Comparison of ENCODE assay signal across 27 cellular contexts in genomic region chr16:3850544-3850899, GRCh38. TPM values are rescaled to one million over a fixed set of nuclear protein-coding genes. Genes with fewer than 3 reads are reported as not detected.
DNase-seq lines count a peak whose midpoint lies in the region; ATAC-seq, FAIRE-seq and TF ChIP-seq lines count a peak whose summit lies in the region.
"Had no signal": no experiment of that assay in that cellular context is flagged by ENCODE, and none has a peak within 500 bp of the region (broad histone marks: within the 10 kb centered on the region; RNA-seq: fewer than 3 reads in every experiment).

No MANE protein-coding gene starts in this region.

- no peak for TF ChIP-seq CTCF in cardiac muscle cell (IDR thresholded peaks at IDR 0.05; ENCODE audit: low read depth, low read length)
- no peak for TF ChIP-seq CTCF in heart right ventricle (IDR thresholded peaks at IDR 0.05)
- TF ChIP-seq CTCF in endothelial cell of umbilical vein (IDR thresholded peaks at IDR 0.05; ENCODE audit: extremely low read depth in 1 of 2, insufficient read depth in 1 of 2, low read depth in 1 of 2, low read length in 2 of 2), result no peak
- no peak for TF ChIP-seq CTCF in neutrophil (IDR thresholded peaks at IDR 0.05)
- no peak for TF ChIP-seq CTCF in upper lobe of right lung (IDR thresholded peaks at IDR 0.05)

- whole genome bisulfite sequencing in heart right ventricle, 2 donors, result 80 to 82% methylated on average over 10 of the region's 10 CpGs
- 81 to 82% methylated on average over 10 of the region's 10 CpGs for WGBS in aorta, 2 donors

- H4K20me1 ChIP-seq in endothelial cell of umbilical vein (replicated peaks; ENCODE audit: control insufficient read depth, extremely low read depth, insufficient read depth, low read length), result peaks cover 14% of the 10 kb centered on the region

- H3K9ac ChIP-seq in endothelial cell of umbilical vein (replicated peaks; ENCODE audit: extremely low read depth, insufficient read depth, low read length), result no peak overlapping the region

- intact Hi-C loops in heart right ventricle (cut with DNase I), result no loop called here
- intact Hi-C loops in endothelial cell of umbilical vein (cut with micrococcal nuclease), result no loop called here
- intact Hi-C loops in aorta (cut with DNase I), result no loop called here
- intact Hi-C loops in upper lobe of right lung (cut with DNase I), result no loop called here

- H3K36me3 Mint-ChIP-seq in activated T-cell treated with anti-CD3 and anti-CD28 coated beads, Interleukin-2, amount 50 U/mL, for 4 hours (ENCODE audit: insufficient read depth), result peaks cover 18% of the 10 kb centered on the region

- DNase-seq in cardiac muscle cell (ENCODE audit: low read depth in 1 of 2, low spot score in 1 of 2), result no peak
- DNase-seq in heart right ventricle, result no peak
- DNase-seq in endothelial cell of umbilical vein (ENCODE audit: low read depth, low spot score), result no peak
- DNase-seq in aorta, result no peak
- no peak for DNase-seq in upper lobe of right lung
- DNase-seq in activated T-cell treated with anti-CD3 and anti-CD28 coated beads, Interleukin-2, amount 50 U/mL, for 4 hours, result no peak
- DNase-seq: 8988T; activated CD4-positive, alpha-beta T cell treated with anti-CD3 and anti-CD28 coated beads, Interleukin-2, amount 10 ng/mL, durations not matched to agents 7 days and 5 days; activated CD8-positive, alpha-beta memory T cell treated with anti-CD3 and anti-CD28 coated beads, Interleukin-2, amount 10 ng/mL, durations not matched to agents 7 days and 5 days; activated naive CD4-positive, alpha-beta T cell treated with anti-CD3 and anti-CD28 coated beads, Interleukin-2, amount 10 ng/mL, durations not matched to agents 7 days and 5 days; amygdala; DMS79; GF-D8; NCI-H1048; NCI-H1694 treated with DMSO at 0.1 percent for 48 hours; NCI-H2227 treated with DMSO at 0.1 percent for 48 hours; stimulated activated CD4-positive, alpha-beta T cell treated with anti-CD3 and anti-CD28 coated beads, Interleukin-4, amount 100 ng/mL, for 4 hours; stimulated activated naive CD4-positive, alpha-beta T cell treated with Interleukin-2 at 50 U/mL for 16 hours had no signal

- H3K79me2 ChIP-seq in endothelial cell of umbilical vein (ENCODE audit: control insufficient read depth, insufficient read depth, low read length), result peaks cover 79% of the 10 kb centered on the region

- H3K36me3 ChIP-seq in cardiac muscle cell (peaks cover 6% of the 10 kb centered on the region), heart right ventricle (peaks cover 0 to 42% (median 16%) of the 10 kb centered on the region in 9 donors), endothelial cell of umbilical vein (ENCODE audit: control insufficient read depth in 2 of 2, extremely low read depth in 1 of 2, insufficient read depth in 2 of 2, low read length in 2 of 2) (peaks cover 5 to 16% of the 10 kb centered on the region in 2 experiments), neutrophil (peaks cover 39% of the 10 kb centered on the region), aorta (ENCODE audit: control insufficient read depth in 1 of 2, insufficient read depth in 2 of 2, low read length in 1 of 2) (peaks cover 0 to 3% of the 10 kb centered on the region in 2 donors), upper lobe of right lung (peaks cover 31% of the 10 kb centered on the region)

- H3K9me3 Mint-ChIP-seq in activated T-cell treated with anti-CD3 and anti-CD28 coated beads, Interleukin-2, amount 50 U/mL, for 4 hours, result no peaks in the 10 kb centered on the region
- H3K9me3 Mint-ChIP-seq: activated CD4-positive, alpha-beta T cell treated with anti-CD3 and anti-CD28 coated beads, Interleukin-2, amount 10 ng/mL, durations not matched to agents 7 days and 5 days; activated naive CD4-positive, alpha-beta T cell treated with anti-CD3 and anti-CD28 coated beads, Interleukin-2, amount 10 ng/mL, durations not matched to agents 7 days and 5 days; activated T-helper 1 cell treated with anti-CD3 and anti-CD28 coated beads, Interleukin-12 subunit alpha, Interleukin-12 subunit beta, Interleukin-2, Interleukin-4 antibody, amounts not matched to agents 30 ng/mL and 10 ng/mL and 1 ng/mL, durations not matched to agents 14 hours and 24 hours and 36 hours; T-helper 2 cell treated with Interferon-gamma antibody and Interleukin-4, amounts not matched to agents 5 μg/mL and 100 μg/mL, for 36 hours; type B pancreatic cell had no signal

- dilution Hi-C loops in endothelial cell of umbilical vein (cut with MboI; ENCODE audit: extremely low pct_ligation_motif_present, low sequenced_read_pairs), result no loop called here

- no peaks in the 10 kb centered on the region for H3K27me3 Mint-ChIP-seq in activated T-cell treated with anti-CD3 and anti-CD28 coated beads, Interleukin-2, amount 50 U/mL, for 4 hours (ENCODE audit: low read depth)
- H3K27me3 Mint-ChIP-seq: activated CD4-positive, alpha-beta T cell treated with anti-CD3 and anti-CD28 coated beads, Interleukin-2, amount 10 ng/mL, durations not matched to agents 7 days and 5 days; activated CD8-positive, alpha-beta memory T cell treated with anti-CD3 and anti-CD28 coated beads, Interleukin-2, amount 10 ng/mL, durations not matched to agents 7 days and 5 days; activated naive CD4-positive, alpha-beta T cell treated with anti-CD3 and anti-CD28 coated beads, Interleukin-2, amount 10 ng/mL, durations not matched to agents 7 days and 5 days; B cell; type B pancreatic cell had no signal

- TF ChIP-seq POLR2A in endothelial cell of umbilical vein (IDR thresholded peaks at IDR 0.05; ENCODE audit: low read depth, low read length), result no peak

- FAIRE-seq in endothelial cell of umbilical vein (lab: Jason Lieb, UNC), result no peak
- FAIRE-seq: endometrium had no signal

- POLR2A ChIA-PET in endothelial cell of umbilical vein (lab: Charles Lee), result no interaction called here

- H3K4me3 Mint-ChIP-seq in activated T-cell treated with anti-CD3 and anti-CD28 coated beads, Interleukin-2, amount 50 U/mL, for 4 hours, result no peak overlapping the region
- H3K4me3 Mint-ChIP-seq: activated CD4-positive, alpha-beta T cell treated with anti-CD3 and anti-CD28 coated beads, Interleukin-2, amount 10 ng/mL, durations not matched to agents 7 days and 5 days; activated CD8-positive, alpha-beta memory T cell treated with anti-CD3 and anti-CD28 coated beads, Interleukin-2, amount 10 ng/mL, durations not matched to agents 7 days and 5 days; activated naive CD4-positive, alpha-beta T cell treated with anti-CD3 and anti-CD28 coated beads, Interleukin-2, amount 10 ng/mL, durations not matched to agents 7 days and 5 days; activated T-helper 1 cell treated with anti-CD3 and anti-CD28 coated beads, Interleukin-12 subunit alpha, Interleukin-12 subunit beta, Interleukin-2, Interleukin-4 antibody, amounts not matched to agents 30 ng/mL and 10 ng/mL and 1 ng/mL, durations not matched to agents 14 hours and 24 hours and 36 hours; B cell; T-helper 2 cell treated with Interferon-gamma antibody and Interleukin-4, amounts not matched to agents 5 μg/mL and 100 μg/mL, for 36 hours; type B pancreatic cell had no signal

- H3K27me3 ChIP-seq in cardiac muscle cell, result no peaks in the 10 kb centered on the region
- no peaks in the 10 kb centered on the region for H3K27me3 ChIP-seq in heart right ventricle
- H3K27me3 ChIP-seq in endothelial cell of umbilical vein (ENCODE audit: control insufficient read depth in 2 of 2, insufficient read depth in 2 of 2, low read length in 2 of 2), result no peaks in the 10 kb centered on the region
- H3K27me3 ChIP-seq in neutrophil, result no peaks in the 10 kb centered on the region
- no peaks in the 10 kb centered on the region for H3K27me3 ChIP-seq in aorta (ENCODE audit: control insufficient read depth in 1 of 2, insufficient read depth in 2 of 2, low read length in 1 of 2)
- no peaks in the 10 kb centered on the region for H3K27me3 ChIP-seq in upper lobe of right lung
- H3K27me3 ChIP-seq: right atrium auricular region had no signal

- H3K4me3 ChIP-seq in cardiac muscle cell, result no peak overlapping the region
- H3K4me3 ChIP-seq in heart right ventricle, result no peak overlapping the region
- no peak overlapping the region for H3K4me3 ChIP-seq in endothelial cell of umbilical vein (replicated peaks in 1 of 3; ENCODE audit: insufficient read depth in 1 of 3, low read depth in 1 of 3, low read length in 3 of 3)
- H3K4me3 ChIP-seq in neutrophil (ENCODE audit: low read depth in 1 of 2, low read length in 1 of 2), result no peak overlapping the region
- no peak overlapping the region for H3K4me3 ChIP-seq in aorta (ENCODE audit: low read length in 2 of 2)
- no peak overlapping the region for H3K4me3 ChIP-seq in upper lobe of right lung
- H3K4me3 ChIP-seq: right atrium auricular region had no signal

- BruUV-seq in endothelial cell of umbilical vein (replicated peaks; lab: Mats Ljungman, UMichigan), result TSS peak; percentile 61

- H3K9me3 ChIP-seq in cardiac muscle cell (ENCODE audit: low read depth), result no peaks in the 10 kb centered on the region
- no peaks in the 10 kb centered on the region for H3K9me3 ChIP-seq in heart right ventricle
- H3K9me3 ChIP-seq in endothelial cell of umbilical vein (replicated peaks; ENCODE audit: control insufficient read depth, insufficient read depth, low read length), result no peaks in the 10 kb centered on the region
- no peaks in the 10 kb centered on the region for H3K9me3 ChIP-seq in neutrophil
- H3K9me3 ChIP-seq in aorta (ENCODE audit: control insufficient read depth, low read length), result no peaks in the 10 kb centered on the region
- no peaks in the 10 kb centered on the region for H3K9me3 ChIP-seq in upper lobe of right lung
- H3K9me3 ChIP-seq: right atrium auricular region had no signal

- no peak for ATAC-seq in heart right ventricle
- peak; percentile 13 for ATAC-seq in aorta (ENCODE audit: low FRiP score)
- no peak for ATAC-seq in upper lobe of right lung
- no peak for ATAC-seq in activated T-cell treated with anti-CD3 and anti-CD28 coated beads, Interleukin-2, amount 50 U/mL, for 4 hours
- ATAC-seq in GM18870 (IDR thresholded peaks at IDR 0.05; ENCODE audit: unreplicated experiment), result no peak
- ATAC-seq: activated CD8-positive, alpha-beta memory T cell treated with anti-CD3 and anti-CD28 coated beads, Interleukin-2, amount 10 ng/mL, durations not matched to agents 7 days and 5 days had no signal

- H2AFZ ChIP-seq in endothelial cell of umbilical vein (ENCODE audit: low read depth, low read length), result no peak overlapping the region

- CTCF ChIA-PET in endothelial cell of umbilical vein (lab: Charles Lee), result interaction anchor here (0.7 to 1.4 kb wide), 2 partner anchors 9 to 16 kb away, joined by 3 to 4 read pairs; no protein-coding TSS in a partner anchor

- no peak overlapping the region for H3K4me2 ChIP-seq in endothelial cell of umbilical vein (ENCODE audit: insufficient read depth, low read length)

- H3K27ac ChIP-seq in cardiac muscle cell (peak overlapping the region; percentile 78), heart right ventricle (no peak overlapping the region), endothelial cell of umbilical vein (ENCODE audit: insufficient read depth, low read depth, low read length) (no peak overlapping the region), neutrophil (peak overlapping the region; percentile 41), aorta (ENCODE audit: low read depth in 1 of 2, low read length in 2 of 2) (no peak overlapping the region), upper lobe of right lung (no peak overlapping the region)
- H3K27ac ChIP-seq: right atrium auricular region, VCaP had no signal

- no peaks in the 10 kb centered on the region for H3K9me1 ChIP-seq in endothelial cell of umbilical vein (replicated peaks; ENCODE audit: control insufficient read depth, extremely low read depth, insufficient read depth, low read length)

- peaks cover 53% of the 10 kb centered on the region for H3K4me1 Mint-ChIP-seq in activated T-cell treated with anti-CD3 and anti-CD28 coated beads, Interleukin-2, amount 50 U/mL, for 4 hours (ENCODE audit: low read depth)

- peaks cover 32% of the 10 kb centered on the region for H3K4me1 ChIP-seq in cardiac muscle cell (ENCODE audit: low read depth)
- peaks cover 2 to 80% (median 64%) of the 10 kb centered on the region in 9 donors for H3K4me1 ChIP-seq in heart right ventricle
- H3K4me1 ChIP-seq in endothelial cell of umbilical vein (ENCODE audit: control insufficient read depth, extremely low read depth, insufficient read depth, low read length), result no peaks in the 10 kb centered on the region
- H3K4me1 ChIP-seq in neutrophil (ENCODE audit: control insufficient read depth in 1 of 2, insufficient read depth in 1 of 2, low read depth in 1 of 2, low read length in 1 of 2), result peaks cover 38 to 49% of the 10 kb centered on the region in 2 experiments
- peaks cover 0 to 4% of the 10 kb centered on the region in 2 donors for H3K4me1 ChIP-seq in aorta (ENCODE audit: control insufficient read depth in 1 of 2, insufficient read depth in 2 of 2, low read length in 2 of 2)
- peaks cover 29% of the 10 kb centered on the region for H3K4me1 ChIP-seq in upper lobe of right lung

RNA-seq across cellular contexts. Expression of gene CREBBP, which starts 30.0 kb away (rescaled TPM):
- total RNA-seq in cardiac muscle cell (19.7 and 33.8 TPM in 2 replicates), heart right ventricle (10 to 100 TPM; 29.5 to 51.5 (median 41.4) TPM), endothelial cell of umbilical vein (71.4 and 72.7 TPM in 2 replicates), aorta (100 to 1,000 TPM in 1 of 2 donors, 10 to 100 TPM in 1; 80.4 to 103 TPM), upper lobe of right lung (72.8 TPM)
- polyA plus RNA-seq in cardiac muscle cell (24.4 and 27.3 TPM in 2 replicates), heart right ventricle (10 to 100 TPM in 1 of 2 donors, 1 to 10 TPM in 1; 6.3 to 21.8 TPM), endothelial cell of umbilical vein (10.2 and 13.8 TPM in 2 replicates), aorta (10 to 100 TPM in 1 of 2 donors, 1 to 10 TPM in 1; 5.4 to 41.6 TPM)
- 10.3 and 11.4 TPM in 2 replicates for polyA plus RNA-seq in endothelial cell of umbilical vein (2011; cell fraction: cytosol; rRNA removed)
- polyA plus RNA-seq in endothelial cell of umbilical vein (2011; cell fraction: nucleus; rRNA removed), result 41.9 and 42.7 TPM in 2 replicates
- polyA plus RNA-seq in endothelial cell of umbilical vein (2012), result 24.6 and 28.1 TPM in 2 replicates
- polyA minus RNA-seq in endothelial cell of umbilical vein, result 47.2 and 61.8 TPM in 2 replicates
- 25.8 TPM for polyA minus RNA-seq in endothelial cell of umbilical vein (2011; cell fraction: cytosol; rRNA and poly(A)+ RNA removed)
- polyA minus RNA-seq in endothelial cell of umbilical vein (2011; cell fraction: nucleus; rRNA and poly(A)+ RNA removed), result 95.4 and 122 TPM in 2 replicates
- 10 to 100 TPM; 44.7 to 47.2 (median 45.3) TPM for total RNA-seq in activated T-cell treated with anti-CD3 and anti-CD28 coated beads, Interleukin-2, amount 50 U/mL, for 4 hours

Comparison
In these comparisons a context has a peak if more than half of its experiments do, and no peak if none do; other contexts are left out.
1. H3K27ac ChIP-seq: peak in cardiac muscle cell (single experiment) and neutrophil (single experiment); none in heart right ventricle (0 of 10), endothelial cell of umbilical vein (single experiment), aorta (0 of 2) and upper lobe of right lung (single experiment).